In the genomic region with DNA sequence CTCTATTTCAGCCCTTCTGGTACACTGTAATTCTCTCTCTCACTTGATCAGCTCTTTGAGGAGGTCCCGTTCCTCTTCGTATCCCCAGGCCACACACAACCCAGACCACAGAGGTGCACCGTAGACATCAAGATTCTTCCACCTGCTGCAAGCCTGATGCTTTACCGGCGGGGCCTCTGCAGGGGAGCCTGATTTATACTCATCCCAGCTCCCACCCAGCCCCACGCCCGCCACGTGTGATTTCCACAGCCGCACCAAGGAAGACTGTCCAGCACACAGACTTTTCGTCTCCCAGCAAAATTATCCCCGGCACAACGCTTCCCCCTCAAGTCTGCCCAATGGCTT, we compare ENCODE assay signal across 8 cellular contexts. TPM values are rescaled to one million over a fixed set of nuclear protein-coding genes. Genes with fewer than 3 reads are reported as not detected.
DNase-seq lines count a peak whose midpoint lies in the region; ATAC-seq and TF ChIP-seq lines count a peak whose summit lies in the region.

No MANE protein-coding gene starts in this region.

- peak overlapping the region; percentile 98 for H2AFZ ChIP-seq in KMS-11 (ENCODE audit: low read depth)
- H2AFZ ChIP-seq in mammary epithelial cell (ENCODE audit: low read depth, low read length): peak overlapping the region; percentile 91

- CTCF ChIA-PET in mammary epithelial cell (lab: Charles Lee; ENCODE audit: low non-redundant PET): no interaction called here

- peak overlapping the region; percentile 41; the same call in 1 of the 2 replicates for H3K9ac ChIP-seq in KMS-11
- H3K9ac ChIP-seq in mammary epithelial cell (ENCODE audit: insufficient read depth, low read length): peak overlapping the region; percentile 37

- ATAC-seq in GM21390 (IDR thresholded peaks at IDR 0.05; ENCODE audit: unreplicated experiment) (peak; percentile 13), GM18873 (IDR thresholded peaks at IDR 0.05; ENCODE audit: low FRiP score, unreplicated experiment) (no peak)

- H3K36me3 ChIP-seq in BE2C (peaks cover 3% of the 10 kb centered on the region; the same call in 1 of the 2 replicates), KMS-11 (ENCODE audit: insufficient read depth) (no peaks in the 10 kb centered on the region), mammary epithelial cell (ENCODE audit: insufficient read depth, low read length) (no peaks in the 10 kb centered on the region), transverse colon (no peaks in the 10 kb centered on the region)

- 2% methylated on average over 9 of the region's 12 CpGs for WGBS in mammary epithelial cell (ENCODE audit: low coverage, missing lambda C conversion rate)
- 4 to 17% methylated on average over 1 to 12 of the region's 12 CpGs for WGBS in transverse colon (ENCODE audit: low coverage in 1 of 2), 2 donors

- H3K4me3 ChIP-seq in BE2C (ENCODE audit: low read depth, low read length): peak overlapping the region; percentile 86
- H3K4me3 ChIP-seq in KMS-11 (IDR thresholded peaks at IDR 0.05; ENCODE audit: insufficient read depth, low read depth, low read length): peak overlapping the region; percentile 83
- peak overlapping the region; percentile 59 to 95 (median 77) for H3K4me3 ChIP-seq in mammary epithelial cell (replicated peaks in 1 of 3; ENCODE audit: insufficient read depth in 1 of 3, low read depth in 2 of 3, low read length in 3 of 3)
- peak overlapping the region; percentile 62 to 96 (median 66) for H3K4me3 ChIP-seq in transverse colon

- H3K4me2 ChIP-seq in KMS-11: peak overlapping the region; percentile 92
- peak overlapping the region; percentile 80 for H3K4me2 ChIP-seq in mammary epithelial cell (ENCODE audit: insufficient read depth, low read depth, low read length)

- no peak for TF ChIP-seq POLR2A in transverse colon (IDR thresholded peaks at IDR 0.05)

- dilution Hi-C loops in mammary epithelial cell (cut with HindIII; ENCODE audit: low sequenced_read_pairs): no loop called here

- BruUV-seq in mammary epithelial cell (replicated peaks; lab: Mats Ljungman, UMichigan): no TSS peak

- H4K20me1 ChIP-seq in KMS-11 (ENCODE audit: insufficient read depth) (no peaks in the 10 kb centered on the region), mammary epithelial cell (ENCODE audit: insufficient read depth, low read length) (no peaks in the 10 kb centered on the region)

- H3K27ac ChIP-seq in KMS-11 (no peak overlapping the region), mammary epithelial cell (ENCODE audit: insufficient read depth, low read depth, low read length) (peak overlapping the region; percentile 1), transverse colon (peak overlapping the region; percentile 68 to 76 (median 74))

- H3K79me2 ChIP-seq in KMS-11 (ENCODE audit: insufficient read depth, low read depth): no peaks in the 10 kb centered on the region
- H3K79me2 ChIP-seq in mammary epithelial cell (ENCODE audit: insufficient read depth, low read length): peaks cover 44% of the 10 kb centered on the region

- H3K27me3 ChIP-seq in BE2C: no peaks in the 10 kb centered on the region
- H3K27me3 ChIP-seq in KMS-11 (ENCODE audit: insufficient read depth, low read depth): no peaks in the 10 kb centered on the region
- no peaks in the 10 kb centered on the region for H3K27me3 ChIP-seq in mammary epithelial cell (ENCODE audit: insufficient read depth, low read length)
- no peaks in the 10 kb centered on the region for H3K27me3 ChIP-seq in transverse colon

- TF ChIP-seq CTCF in BE2C (IDR thresholded peaks at IDR 0.05; ENCODE audit: low read depth, low read length) (no peak), KMS-11 (conservative IDR thresholded peaks at IDR 0.05; ENCODE audit: low read depth, low read length) (no peak), mammary epithelial cell (conservative IDR thresholded peaks at IDR 0.05 in 1 of 2, IDR thresholded peaks at IDR 0.05 in 1 of 2; ENCODE audit: extremely low read depth in 1 of 2, insufficient read depth in 1 of 2, low read depth in 1 of 2, low read length in 2 of 2) (no peak), transverse colon (IDR thresholded peaks at IDR 0.05) (no peak)

- in situ Hi-C loops in mammary epithelial cell (cut with MboI; ENCODE audit: low sequenced_read_pairs in 2 of 2) (no loop called here), transverse colon (cut with MboI; ENCODE audit: low pct_ligation_motif_present in 1 of 4, low pct_unique_long_range_greater_than_20kb in 1 of 4, low sequenced_read_pairs in 3 of 4) (loop anchor here in 1 of 4 donors (10.0 kb wide), 1 partner anchor 188 kb away; no protein-coding TSS in a partner anchor)

- intact Hi-C loops in mammary epithelial cell (cut with micrococcal nuclease): loop anchor here (2.0 kb wide), 1 partner anchor 60 kb away; a partner anchor contains a TSS
- intact Hi-C loops in transverse colon (cut with DNase I; ENCODE audit: low total_unique reads): no loop called here

- TF ChIP-seq EP300 in transverse colon (IDR thresholded peaks at IDR 0.05; ENCODE audit: low read depth): no peak

- H3K4me1 ChIP-seq in BE2C: no peaks in the 10 kb centered on the region
- H3K4me1 ChIP-seq in KMS-11 (ENCODE audit: low read depth, poor library complexity, severe bottlenecking): peaks cover 11% of the 10 kb centered on the region
- peaks cover 26% of the 10 kb centered on the region for H3K4me1 ChIP-seq in mammary epithelial cell (ENCODE audit: insufficient read depth, low read length)
- peaks cover 7 to 13% (median 10%) of the 10 kb centered on the region in 4 donors for H3K4me1 ChIP-seq in transverse colon

- DNase-seq in BE2C (no peak), mammary epithelial cell (no peak), lung microvascular endothelial cell (ENCODE audit: low read depth in 2 of 2) (peak; percentile 7 to 13), transverse colon (no peak), NCI-H446 treated with DMSO at 0.1 percent for 48 hours (lab: John Stamatoyannopoulos, UW) (no peak)

- H3K9me3 ChIP-seq in BE2C (no peaks in the 10 kb centered on the region), mammary epithelial cell (replicated peaks; ENCODE audit: insufficient read depth, low read length) (no peaks in the 10 kb centered on the region), transverse colon (no peaks in the 10 kb centered on the region)

RNA-seq across cellular contexts. Expression of a gene that starts 0.7 kb away (rescaled TPM):
- 149 TPM for polyA plus RNA-seq in BE2C (2012; ENCODE audit: insufficient read depth, insufficient read length, low read depth)
- 10 to 100 TPM; 16.5 to 23.5 TPM for total RNA-seq in mammary epithelial cell
- 19.3 TPM for polyA plus RNA-seq in mammary epithelial cell
- polyA minus RNA-seq in mammary epithelial cell: not detected
- 16.3 and 17.3 TPM in 2 replicates for total RNA-seq in lung microvascular endothelial cell
- 10 to 100 TPM; 10.5 to 31.3 (median 25.8) TPM for total RNA-seq in transverse colon

RNA-seq across cellular contexts. Expression of a gene that starts 59.6 kb away (rescaled TPM):
- 28.1 TPM for polyA plus RNA-seq in BE2C (2012; ENCODE audit: insufficient read depth, insufficient read length, low read depth)
- 10 to 100 TPM; 13.8 to 16.0 TPM for total RNA-seq in mammary epithelial cell
- polyA plus RNA-seq in mammary epithelial cell: 13.7 TPM
- polyA minus RNA-seq in mammary epithelial cell: 2.2 TPM
- 11.6 and 12.5 TPM in 2 replicates for total RNA-seq in lung microvascular endothelial cell
- total RNA-seq in transverse colon: 10 to 100 TPM in 1 of 4 donors, 1 to 10 TPM in 2, under 1 TPM in 1; 0.40 to 12.7 (median 5.5) TPM

RNA-seq across cellular contexts. Expression of a gene that starts 59.8 kb away (rescaled TPM):
- 20.5 TPM for polyA plus RNA-seq in BE2C (2012; ENCODE audit: insufficient read depth, insufficient read length, low read depth)
- 10 to 100 TPM; 12.0 to 14.9 TPM for total RNA-seq in mammary epithelial cell
- 5.6 TPM for polyA plus RNA-seq in mammary epithelial cell
- polyA minus RNA-seq in mammary epithelial cell: 0.98 TPM
- 13.1 and 32.5 TPM in 2 replicates for total RNA-seq in lung microvascular endothelial cell
- total RNA-seq in transverse colon: 10 to 100 TPM; 44.0 to 83.0 (median 53.5) TPM

Comparison
In these comparisons a context has a peak if more than half of its experiments do, and no peak if none do; other contexts are left out.
1. DNase-seq: peak in lung microvascular endothelial cell (2 of 2); none in BE2C (single experiment), mammary epithelial cell (single experiment), transverse colon (single experiment) and NCI-H446 treated with DMSO at 0.1 percent for 48 hours (single experiment).
2. Peak in every context shown above with its lines, with median percentiles within 50 percentile points of each other: H3K4me3 ChIP-seq.